In genomic region chr11:93606721-93607120, GRCh38 we compare ENCODE assay signal across 5 cellular contexts.
"Had no signal": no experiment of that assay in that cellular context is flagged by ENCODE, and none has a peak within 500 bp of the region (broad histone marks: within the 10 kb centered on the region; RNA-seq: fewer than 3 reads in every experiment).

No MANE protein-coding gene starts in this region.

- H3K27ac ChIP-seq: HL-60 had no signal

- H3K4me3 ChIP-seq: GM23338 had no signal

- H2AFZ ChIP-seq: GM23338 had no signal

- DNase-seq: H9, HCEC 1CT, KBM-7 had no signal

- H3K4me2 ChIP-seq: GM23338 had no signal
